In genomic region chr7:45267262-45267661, GRCh38 we compare ENCODE assay signal across 25 cellular contexts.
DNase-seq lines count a peak whose midpoint lies in the region; ATAC-seq, FAIRE-seq and TF ChIP-seq lines count a peak whose summit lies in the region.
"Had no signal": no experiment of that assay in that cellular context is flagged by ENCODE, and none has a peak within 500 bp of the region (broad histone marks: within the 10 kb centered on the region; RNA-seq: fewer than 3 reads in every experiment).

No MANE protein-coding gene starts in this region.

- no peak overlapping the region for H3K4me2 ChIP-seq in neural progenitor cell
- H3K4me2 ChIP-seq: PC-9 had no signal

- H3K27ac ChIP-seq in neural progenitor cell = no peak overlapping the region
- H3K27ac ChIP-seq in kidney (ENCODE audit: low read depth in 2 of 2, low read length in 2 of 2) = no peak overlapping the region
- H3K27ac ChIP-seq: esophagus squamous epithelium, parathyroid adenoma, PC-9, sigmoid colon had no signal

- H3F3A ChIP-seq in neural progenitor cell (ENCODE audit: low read depth) = no peaks in the 10 kb centered on the region

- H3K4me3 ChIP-seq in epithelial cell of esophagus (ENCODE audit: low read length) (no peak overlapping the region), neural progenitor cell (no peak overlapping the region), kidney (ENCODE audit: low read length in 2 of 2) (no peak overlapping the region)
- H3K4me3 ChIP-seq: esophagus squamous epithelium, MG63, PC-9, sigmoid colon had no signal

- H3K36me3 ChIP-seq in neural progenitor cell (no peaks in the 10 kb centered on the region), kidney (ENCODE audit: control insufficient read depth in 1 of 2, insufficient read depth in 2 of 2, low read length in 2 of 2) (no peaks in the 10 kb centered on the region)
- H3K36me3 ChIP-seq: esophagus squamous epithelium, MG63, sigmoid colon had no signal

- H3K9ac ChIP-seq in neural progenitor cell = no peak overlapping the region
- H3K9ac ChIP-seq in kidney (ENCODE audit: low read length in 2 of 2) = no peak overlapping the region
- H3K9ac ChIP-seq: parathyroid adenoma had no signal

- intact Hi-C loops in kidney (cut with DNase I) = no loop called here

- H4K20me1 ChIP-seq in neural progenitor cell (ENCODE audit: low read depth) = no peaks in the 10 kb centered on the region

- TF ChIP-seq CTCF in epithelial cell of esophagus (IDR thresholded peaks at IDR 0.05; ENCODE audit: insufficient read depth, low read depth, low read length, missing control alignments) = no peak
- TF ChIP-seq CTCF in neural progenitor cell (IDR thresholded peaks at IDR 0.05) = no peak
- no peak for TF ChIP-seq CTCF in kidney (IDR thresholded peaks at IDR 0.05; ENCODE audit: borderline replicate concordance, extremely low read depth, insufficient read depth)

- peaks cover 5% of the 10 kb centered on the region for H3K27me3 Mint-ChIP-seq in neural progenitor cell (ENCODE audit: insufficient read depth, low read depth)

- H3K27ac Mint-ChIP-seq in neural progenitor cell = no peak overlapping the region
- H3K27ac Mint-ChIP-seq: activated naive CD8-positive, alpha-beta T cell; activated T-helper 1 cell treated with anti-CD3 and anti-CD28 coated beads, Interleukin-12 subunit alpha, Interleukin-12 subunit beta, Interleukin-2, Interleukin-4 antibody, amounts not matched to agents 30 ng/mL and 10 ng/mL and 1 ng/mL, durations not matched to agents 14 hours and 24 hours and 36 hours; naive thymus-derived CD8-positive, alpha-beta T cell had no signal

- no peaks in the 10 kb centered on the region for H3K9me3 Mint-ChIP-seq in neural progenitor cell
- H3K9me3 Mint-ChIP-seq: activated T-helper 1 cell treated with anti-CD3 and anti-CD28 coated beads, Interleukin-12 subunit alpha, Interleukin-12 subunit beta, Interleukin-2, Interleukin-4 antibody, amounts not matched to agents 30 ng/mL and 10 ng/mL and 1 ng/mL, durations not matched to agents 14 hours and 24 hours and 36 hours had no signal

- FAIRE-seq in kidney (lab: Jason Lieb, UNC) = no peak
- FAIRE-seq: GM19239, H54 had no signal

- H3K27me3 ChIP-seq in neural progenitor cell = peaks cover 6% of the 10 kb centered on the region
- H3K27me3 ChIP-seq: sigmoid colon had no signal

- H3K36me3 Mint-ChIP-seq in neural progenitor cell = no peaks in the 10 kb centered on the region
- H3K36me3 Mint-ChIP-seq: activated naive CD8-positive, alpha-beta T cell had no signal

- H3K9me3 ChIP-seq in neural progenitor cell (ENCODE audit: low read depth) = no peaks in the 10 kb centered on the region
- no peaks in the 10 kb centered on the region for H3K9me3 ChIP-seq in kidney (ENCODE audit: control insufficient read depth in 1 of 2, low read length in 2 of 2)
- H3K9me3 ChIP-seq: esophagus squamous epithelium, MG63, sigmoid colon had no signal

- no peaks in the 10 kb centered on the region for H3K4me1 Mint-ChIP-seq in neural progenitor cell
- H3K4me1 Mint-ChIP-seq: naive thymus-derived CD8-positive, alpha-beta T cell had no signal

- no peak overlapping the region for H2AFZ ChIP-seq in neural progenitor cell (replicated peaks)
- H2AFZ ChIP-seq: parathyroid adenoma, PC-9 had no signal

- ATAC-seq in HG03565 (IDR thresholded peaks at IDR 0.05; ENCODE audit: unreplicated experiment) = no peak
- no peak for ATAC-seq in GM19023 (IDR thresholded peaks at IDR 0.05; ENCODE audit: unreplicated experiment)
- ATAC-seq: naive thymus-derived CD8-positive, alpha-beta T cell had no signal

- H3K79me2 ChIP-seq in neural progenitor cell (ENCODE audit: low read depth) = no peaks in the 10 kb centered on the region
- H3K79me2 ChIP-seq: parathyroid adenoma had no signal

- H3K4me3 Mint-ChIP-seq in neural progenitor cell = no peak overlapping the region
- H3K4me3 Mint-ChIP-seq: activated naive CD8-positive, alpha-beta T cell; activated T-helper 1 cell treated with anti-CD3 and anti-CD28 coated beads, Interleukin-12 subunit alpha, Interleukin-12 subunit beta, Interleukin-2, Interleukin-4 antibody, amounts not matched to agents 30 ng/mL and 10 ng/mL and 1 ng/mL, durations not matched to agents 14 hours and 24 hours and 36 hours; naive thymus-derived CD8-positive, alpha-beta T cell had no signal

- H3K4me1 ChIP-seq in neural progenitor cell (no peaks in the 10 kb centered on the region), kidney (ENCODE audit: control insufficient read depth in 1 of 2, insufficient read depth in 1 of 2, low read depth in 1 of 2, low read length in 2 of 2) (no peaks in the 10 kb centered on the region)
- H3K4me1 ChIP-seq: esophagus squamous epithelium, parathyroid adenoma, sigmoid colon had no signal

- DNase-seq in ELR (ENCODE audit: low read depth) = peak; percentile 11
- DNase-seq in RPMI7951 (ENCODE audit: low read depth) = peak; percentile 22
- DNase-seq in epithelial cell of esophagus (ENCODE audit: low read depth) = peak; percentile 14
- DNase-seq in neural progenitor cell (ENCODE audit: low spot score) = peak; percentile 45
- no peak for DNase-seq in kidney
- no peak for DNase-seq in midbrain (lab: John Stamatoyannopoulos, UW)
- DNase-seq: activated CD4-positive, CD25-positive, alpha-beta regulatory T cell treated with anti-CD3 and anti-CD28 coated beads, Interleukin-2, amount 50 U/mL, for 72 hours; caudate nucleus; esophagus squamous epithelium; GF-D8; MG63; naive thymus-derived CD8-positive, alpha-beta T cell; NCI-H748 treated with DMSO at 0.1 percent for 48 hours; PC-9; sigmoid colon; stimulated activated naive CD4-positive, alpha-beta T cell treated with Interleukin-2 at 50 U/mL for 16 hours; T-helper 9 cell; trophoblast cell had no signal

Comparison
In these comparisons a context has a peak if more than half of its experiments do, and no peak if none do; other contexts are left out.
1. DNase-seq: peak in ELR (single experiment), RPMI7951 (single experiment), epithelial cell of esophagus (single experiment) and neural progenitor cell (single experiment); none in kidney (single experiment) and midbrain (single experiment).